1 cellular context compared by ENCODE assay signal in the genomic region with DNA sequence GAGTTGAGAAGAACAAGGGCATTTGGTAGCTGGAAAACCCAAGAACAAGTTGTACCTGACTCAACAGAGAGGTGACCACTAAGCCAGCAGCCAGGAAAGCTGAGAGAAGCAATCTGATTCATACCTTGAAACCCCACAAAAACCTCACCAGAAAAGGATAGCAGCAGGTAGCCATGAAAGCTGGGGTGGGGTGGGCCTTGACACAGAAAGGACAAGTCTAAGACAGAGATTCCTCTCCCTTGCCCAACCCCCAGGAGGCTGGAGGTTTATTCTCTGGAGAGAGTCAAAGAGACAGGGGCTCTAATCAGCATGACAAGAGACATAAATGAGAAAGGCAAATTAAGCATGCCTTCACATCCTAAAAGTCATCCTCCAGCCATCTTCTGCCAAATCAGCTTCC.
TF ChIP-seq lines count a peak whose summit lies in the region.

No MANE protein-coding gene starts in this region.

TF ChIP-seq in IMR-90, 13 proteins besides CTCF, POLR2A, EP300 and RAD21:
- TF ChIP-seq BHLHE40 (IDR thresholded peaks at IDR 0.05; ENCODE audit: low read depth, low read length), result no peak
- no peak for TF ChIP-seq MAZ (IDR thresholded peaks at IDR 0.05; ENCODE audit: borderline replicate concordance, low read depth, low read length)
- no peak for TF ChIP-seq NFE2L2 (IDR thresholded peaks at IDR 0.05; ENCODE audit: low read depth, low read length)
- no peak for TF ChIP-seq CHD1 (IDR thresholded peaks at IDR 0.05; ENCODE audit: low read depth, low read length)
- no peak for TF ChIP-seq MAFK (IDR thresholded peaks at IDR 0.05; ENCODE audit: low read depth, low read length)
- TF ChIP-seq SMC3 (IDR thresholded peaks at IDR 0.05; ENCODE audit: low read depth, low read length), result no peak
- TF ChIP-seq CEBPB (IDR thresholded peaks at IDR 0.05; ENCODE audit: low read depth, low read length), result no peak
- TF ChIP-seq, protein P1, sequence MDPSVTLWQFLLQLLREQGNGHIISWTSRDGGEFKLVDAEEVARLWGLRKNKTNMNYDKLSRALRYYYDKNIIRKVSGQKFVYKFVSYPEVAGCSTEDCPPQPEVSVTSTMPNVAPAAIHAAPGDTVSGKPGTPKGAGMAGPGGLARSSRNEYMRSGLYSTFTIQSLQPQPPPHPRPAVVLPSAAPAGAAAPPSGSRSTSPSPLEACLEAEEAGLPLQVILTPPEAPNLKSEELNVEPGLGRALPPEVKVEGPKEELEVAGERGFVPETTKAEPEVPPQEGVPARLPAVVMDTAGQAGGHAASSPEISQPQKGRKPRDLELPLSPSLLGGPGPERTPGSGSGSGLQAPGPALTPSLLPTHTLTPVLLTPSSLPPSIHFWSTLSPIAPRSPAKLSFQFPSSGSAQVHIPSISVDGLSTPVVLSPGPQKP (IDR thresholded peaks at IDR 0.05; ENCODE audit: borderline replicate concordance, low read depth, low read length), result no peak
- TF ChIP-seq MXI1 (IDR thresholded peaks at IDR 0.05; ENCODE audit: borderline replicate concordance, low read depth, low read length), result no peak
- TF ChIP-seq FOS (IDR thresholded peaks at IDR 0.05; ENCODE audit: low read depth, low read length), result no peak
- TF ChIP-seq, protein P2, sequence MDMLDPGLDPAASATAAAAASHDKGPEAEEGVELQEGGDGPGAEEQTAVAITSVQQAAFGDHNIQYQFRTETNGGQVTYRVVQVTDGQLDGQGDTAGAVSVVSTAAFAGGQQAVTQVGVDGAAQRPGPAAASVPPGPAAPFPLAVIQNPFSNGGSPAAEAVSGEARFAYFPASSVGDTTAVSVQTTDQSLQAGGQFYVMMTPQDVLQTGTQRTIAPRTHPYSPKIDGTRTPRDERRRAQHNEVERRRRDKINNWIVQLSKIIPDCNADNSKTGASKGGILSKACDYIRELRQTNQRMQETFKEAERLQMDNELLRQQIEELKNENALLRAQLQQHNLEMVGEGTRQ (IDR thresholded peaks at IDR 0.05; ENCODE audit: low read depth, low read length), result no peak
- no peak for TF ChIP-seq RFX5 (IDR thresholded peaks at IDR 0.05; ENCODE audit: low read depth, low read length)
- TF ChIP-seq RCOR1 (IDR thresholded peaks at IDR 0.05; ENCODE audit: insufficient replicate concordance, low read length), result no peak
